ENCODE assay signal across 20 cellular contexts in genomic region chr22:45575607-45576272, GRCh38.
"Had no signal": no experiment of that assay in that cellular context is flagged by ENCODE, and none has a peak within 500 bp of the region (broad histone marks: within the 10 kb centered on the region; RNA-seq: fewer than 3 reads in every experiment).

No MANE protein-coding gene starts in this region.

- DNase-seq: activated CD4-positive, alpha-beta T cell treated with anti-CD3 and anti-CD28 coated beads, Interleukin-2, amount 10 ng/mL, durations not matched to agents 24 days and 14 days; activated CD8-positive, alpha-beta T cell treated with anti-CD3 and anti-CD28 coated beads for 36 hours; activated naive CD4-positive, alpha-beta T cell treated with Interleukin-2 at 50 U/mL for 16 hours; activated naive CD8-positive, alpha-beta T cell treated with anti-CD3 and anti-CD28 coated beads, Interleukin-2, amount 10 ng/mL, durations not matched to agents 7 days and 5 days; activated T-cell treated with anti-CD3 and anti-CD28 coated beads, Interleukin-2, amount 50 U/mL, for 1 hour; central memory CD4-positive, alpha-beta T cell; colonic mucosa; endodermal cell; foreskin melanocyte; head of caudate nucleus; immature natural killer cell; lower lobe of right lung; naive thymus-derived CD8-positive, alpha-beta T cell; sigmoid colon; stimulated activated CD8-positive, alpha-beta memory T cell treated with anti-CD3 and anti-CD28 coated beads, Interleukin-4, amount 100 ng/mL, for 48 hours; stimulated activated naive CD4-positive, alpha-beta T cell; T-helper 1 cell; T-helper 9 cell; thyroid gland had no signal

- H3K4me3 ChIP-seq: colonic mucosa, lower lobe of right lung, pancreas, sigmoid colon, thyroid gland had no signal

- H3K36me3 ChIP-seq: colonic mucosa, pancreas, thyroid gland had no signal

- ATAC-seq: activated CD8-positive, alpha-beta T cell treated with anti-CD3 and anti-CD28 coated beads for 36 hours; lower lobe of right lung; naive thymus-derived CD8-positive, alpha-beta T cell; pancreas had no signal

- H3K27me3 ChIP-seq: colonic mucosa, thyroid gland had no signal

- H3K27ac ChIP-seq: colonic mucosa, lower lobe of right lung, pancreas, sigmoid colon, thyroid gland had no signal

- H3K4me1 ChIP-seq: colonic mucosa, pancreas, thyroid gland had no signal

- H3K9me3 ChIP-seq: colonic mucosa, pancreas, thyroid gland had no signal
